Comparison of ENCODE assay signal across 23 cellular contexts in genomic region chr5:31972558-31972957, GRCh38.
DNase-seq lines count a peak whose midpoint lies in the region; ATAC-seq lines count a peak whose summit lies in the region.
"Had no signal": no experiment of that assay in that cellular context is flagged by ENCODE, and none has a peak within 500 bp of the region (broad histone marks: within the 10 kb centered on the region; RNA-seq: fewer than 3 reads in every experiment).

No MANE protein-coding gene starts in this region.

- no peaks in the 10 kb centered on the region for H3K9me2 ChIP-seq in GM23248 (ENCODE audit: insufficient read depth)

- ATAC-seq in activated T-cell treated with anti-CD3 and anti-CD28 coated beads, Interleukin-2, amount 50 U/mL, for 72 hours (replicated peaks in 1 of 2) = peak; percentile 78 to 89
- ATAC-seq in GM18511 (IDR thresholded peaks at IDR 0.05; ENCODE audit: unreplicated experiment) (peak; percentile 50), GM19463 (IDR thresholded peaks at IDR 0.05; ENCODE audit: unreplicated experiment) (peak; percentile 44), HG02623 (IDR thresholded peaks at IDR 0.05; ENCODE audit: unreplicated experiment) (no peak)
- ATAC-seq in naive thymus-derived CD8-positive, alpha-beta T cell = no peak
- ATAC-seq: CD8-positive, alpha-beta T cell; HepG2; Panc1 had no signal

- no peaks in the 10 kb centered on the region for H3K9me3 ChIP-seq in GM23248 (ENCODE audit: low read depth)

- no peaks in the 10 kb centered on the region for H3K79me2 ChIP-seq in GM23248 (ENCODE audit: insufficient read depth)

- POLR2A ChIA-PET in naive thymus-derived CD8-positive, alpha-beta T cell (lab: Charles Lee) = interaction anchor here (2.0 kb wide), 1 partner anchor 106 kb away, joined by 5 read pairs; no protein-coding TSS in a partner anchor

- DNase-seq in activated T-cell treated with anti-CD3 and anti-CD28 coated beads, Interleukin-2, amount 50 U/mL, for 72 hours = peak in 1 of 2 donors; percentile 3
- no peak for DNase-seq in activated T-cell treated with anti-CD3 and anti-CD28 coated beads, Interleukin-2, amount 50 U/mL, for 1 hour
- DNase-seq in naive thymus-derived CD8-positive, alpha-beta T cell = no peak
- no peak for DNase-seq in GM23248
- DNase-seq: C1 segment of cervical spinal cord; Caco-2; CD8-positive, alpha-beta T cell; Karpas-422; NCI-H1092; NCI-H1436; NCI-H187; NCI-H2081 treated with DMSO at 0.1 percent for 48 hours; NCI-H2171; NCI-H226; NCI-H510A; NCI-H69; SHP77 had no signal

- no peak overlapping the region for H3K27ac ChIP-seq in GM23248
- H3K27ac ChIP-seq: RWPE1 had no signal

- no peaks in the 10 kb centered on the region for H3K27me3 Mint-ChIP-seq in activated T-cell treated with anti-CD3 and anti-CD28 coated beads, Interleukin-2, amount 50 U/mL, for 72 hours (ENCODE audit: low read depth)
- peaks cover 0 to 2% (median 0%) of the 10 kb centered on the region in 5 donors for H3K27me3 Mint-ChIP-seq in naive thymus-derived CD8-positive, alpha-beta T cell

- H3K4me2 ChIP-seq in GM23248 (ENCODE audit: unreplicated experiment) = no peak overlapping the region

- no peak overlapping the region for H3K9ac ChIP-seq in GM23248

- in situ Hi-C loops in GM23248 (cut with MboI) = no loop called here

- H3K36me3 ChIP-seq in GM23248 (ENCODE audit: low read depth) = no peaks in the 10 kb centered on the region

- no peaks in the 10 kb centered on the region for H3K4me1 ChIP-seq in GM23248 (ENCODE audit: insufficient read depth)
- H3K4me1 ChIP-seq: Caco-2 had no signal

- peaks cover 15% of the 10 kb centered on the region for H3K4me1 Mint-ChIP-seq in activated T-cell treated with anti-CD3 and anti-CD28 coated beads, Interleukin-2, amount 50 U/mL, for 72 hours (ENCODE audit: low read depth)
- H3K4me1 Mint-ChIP-seq in naive thymus-derived CD8-positive, alpha-beta T cell = peaks cover 4 to 13% (median 9%) of the 10 kb centered on the region in 4 donors

- no peaks in the 10 kb centered on the region for H4K20me1 ChIP-seq in GM23248 (ENCODE audit: insufficient read depth)

- peak overlapping the region in 1 of 2 donors; percentile 37 for H3K4me3 Mint-ChIP-seq in activated T-cell treated with anti-CD3 and anti-CD28 coated beads, Interleukin-2, amount 50 U/mL, for 72 hours
- no peak overlapping the region for H3K4me3 Mint-ChIP-seq in naive thymus-derived CD8-positive, alpha-beta T cell
- H3K4me3 Mint-ChIP-seq: CD8-positive, alpha-beta T cell had no signal

- H3K4me3 ChIP-seq in GM23248 = no peak overlapping the region

- H2AFZ ChIP-seq in GM23248 = no peak overlapping the region

- 0 out of 2 replicates have a peak, but pooled peaks cover 17% of the 10 kb centered on the region for H3K27me3 ChIP-seq in GM23248 (replicated peaks; ENCODE audit: insufficient read depth)

- no peak overlapping the region for H3K27ac Mint-ChIP-seq in activated T-cell treated with anti-CD3 and anti-CD28 coated beads, Interleukin-2, amount 50 U/mL, for 72 hours
- H3K27ac Mint-ChIP-seq in naive thymus-derived CD8-positive, alpha-beta T cell = peak overlapping the region in 6 of 10 donors; percentile 2 to 74 (median 20)
- H3K27ac Mint-ChIP-seq: CD8-positive, alpha-beta T cell had no signal

- no peaks in the 10 kb centered on the region for H3F3A ChIP-seq in GM23248 (ENCODE audit: insufficient read depth)

- peaks cover 4 to 6% of the 10 kb centered on the region in 2 donors for H3K9me3 Mint-ChIP-seq in activated T-cell treated with anti-CD3 and anti-CD28 coated beads, Interleukin-2, amount 50 U/mL, for 72 hours
- H3K9me3 Mint-ChIP-seq in naive thymus-derived CD8-positive, alpha-beta T cell = peaks cover 0 to 5% (median 0%) of the 10 kb centered on the region in 9 donors
- H3K9me3 Mint-ChIP-seq: CD8-positive, alpha-beta T cell had no signal

- peaks cover 1 to 4% of the 10 kb centered on the region in 2 donors for H3K36me3 Mint-ChIP-seq in activated T-cell treated with anti-CD3 and anti-CD28 coated beads, Interleukin-2, amount 50 U/mL, for 72 hours (ENCODE audit: insufficient read depth in 2 of 2)
- peaks cover 0 to 3% (median 0%) of the 10 kb centered on the region in 3 donors for H3K36me3 Mint-ChIP-seq in naive thymus-derived CD8-positive, alpha-beta T cell
- H3K36me3 Mint-ChIP-seq: CD8-positive, alpha-beta T cell had no signal

Comparison
In these comparisons a context has a peak if more than half of its experiments do, and no peak if none do; other contexts are left out.
1. ATAC-seq: peak in activated T-cell treated with anti-CD3 and anti-CD28 coated beads, Interleukin-2, amount 50 U/mL, for 72 hours (2 of 2), GM18511 (single experiment) and GM19463 (single experiment); none in naive thymus-derived CD8-positive, alpha-beta T cell (0 of 2) and HG02623 (single experiment).